14 cellular contexts compared by ENCODE assay signal in genomic region chr9:124477211-124478013, GRCh38. TPM values are rescaled to one million over a fixed set of nuclear protein-coding genes. Genes with fewer than 3 reads are reported as not detected.
DNase-seq lines count a peak whose midpoint lies in the region; ATAC-seq, FAIRE-seq and TF ChIP-seq lines count a peak whose summit lies in the region.
"Had no signal": no experiment of that assay in that cellular context is flagged by ENCODE, and none has a peak within 500 bp of the region (broad histone marks: within the 10 kb centered on the region; RNA-seq: fewer than 3 reads in every experiment).

No MANE protein-coding gene starts in this region.

- H3K4me2 ChIP-seq in H1 (ENCODE audit: insufficient read depth in 1 of 2, low read depth in 2 of 2, low read length in 2 of 2) (peak overlapping the region; percentile 56 to 90), neuronal stem cell (ENCODE audit: insufficient read depth, low read length, poor library complexity, severe bottlenecking) (peak overlapping the region; percentile 56)

- no peak for FAIRE-seq in H1 (lab: Jason Lieb, UNC)
- FAIRE-seq: pancreas had no signal

- peaks cover 8 to 37% (median 37%) of the 10 kb centered on the region in 4 experiments for H3K27me3 ChIP-seq in H1 (replicated peaks in 1 of 4; ENCODE audit: control insufficient read depth in 3 of 4, extremely low read depth in 1 of 4, insufficient read depth in 3 of 4, low read length in 3 of 4)
- H3K27me3 ChIP-seq in neuronal stem cell (ENCODE audit: control insufficient read depth in 3 of 3, insufficient read depth in 3 of 3, low read depth in 1 of 3, low read length in 3 of 3), result peaks cover 0 to 73% (median 12%) of the 10 kb centered on the region in 3 experiments

- no peaks in the 10 kb centered on the region for H3K79me2 ChIP-seq in H1 (ENCODE audit: control insufficient read depth in 1 of 2, insufficient read depth in 2 of 2, low read length in 2 of 2)

- H3K14ac ChIP-seq in H1 (ENCODE audit: insufficient read length) (no peak overlapping the region), neuronal stem cell (ENCODE audit: low read length) (no peak overlapping the region)

- TF ChIP-seq POLR2A in H1 (IDR thresholded peaks at IDR 0.05; ENCODE audit: control extremely low read depth in 1 of 2, low read depth in 2 of 2, low read length in 2 of 2), result no peak

- H2AK5ac ChIP-seq in H1 (ENCODE audit: low read depth, low read length) (no peak overlapping the region), neuronal stem cell (ENCODE audit: low read depth, low read length) (peak overlapping the region; percentile 100)

- POLR2A ChIA-PET in H1 (lab: Charles Lee; ENCODE audit: partially characterized antibody), result interaction anchor here (1.0 to 1.5 kb wide), 3 partner anchors 9 to 25 kb away, joined by 3 to 6 read pairs (median 3); no protein-coding TSS in a partner anchor

- H4K91ac ChIP-seq in H1 (replicated peaks; ENCODE audit: insufficient read length, low read length), result peak overlapping the region; percentile 34
- peak overlapping the region; percentile 47 for H4K91ac ChIP-seq in neuronal stem cell (ENCODE audit: low read depth, low read length, poor library complexity)

- H3K4ac ChIP-seq in H1 (replicated peaks; ENCODE audit: insufficient read length, low read depth, low read length), result peak overlapping the region; percentile 32
- peak overlapping the region; percentile 99 for H3K4ac ChIP-seq in neuronal stem cell (ENCODE audit: low read length)

- no peak overlapping the region for H2AFZ ChIP-seq in H1 (ENCODE audit: low read length)
- H2AFZ ChIP-seq in neuronal stem cell (ENCODE audit: low read length), result peak overlapping the region; percentile 86

- H3K4me1 ChIP-seq in H1 (replicated peaks in 1 of 4; ENCODE audit: control insufficient read depth in 3 of 4, insufficient read depth in 4 of 4, low read length in 3 of 4) (peaks cover 4 to 41% (median 29%) of the 10 kb centered on the region in 4 experiments), neuronal stem cell (ENCODE audit: control insufficient read depth in 2 of 2, insufficient read depth in 1 of 2, low read depth in 1 of 2, low read length in 2 of 2) (peaks cover 14 to 36% of the 10 kb centered on the region in 2 donors)
- H3K4me1 ChIP-seq: pancreas had no signal

- 32% methylated on average over 18 of the region's 53 CpGs; no CpG with 5 or more reads in 1 of the 2 experiments for WGBS in H1 (ENCODE audit: extremely low coverage in 1 of 2, insufficient coverage in 1 of 2, insufficient read length in 1 of 2, insufficient replicate concordance in 2 of 2, low coverage in 1 of 2, low lambda C conversion rate in 2 of 2, missing lambda C conversion rate in 1 of 2), 2 experiments
- no CpG with 5 or more reads among the region's 53 CpGs for WGBS in neuronal stem cell (ENCODE audit: extremely low coverage in 2 of 2, insufficient read length in 2 of 2, insufficient replicate concordance in 1 of 2), 2 donors

- no peak overlapping the region for H4K5ac ChIP-seq in H1 (ENCODE audit: insufficient read length, low read depth, low read length)

- H3K36me3 ChIP-seq in H1 (ENCODE audit: control insufficient read depth in 2 of 4, insufficient read depth in 4 of 4, low read length in 3 of 4), result no peaks in the 10 kb centered on the region
- no peaks in the 10 kb centered on the region for H3K36me3 ChIP-seq in neuronal stem cell (replicated peaks in 1 of 2; ENCODE audit: control insufficient read depth in 2 of 2, insufficient read depth in 2 of 2, low read length in 2 of 2)
- H3K36me3 ChIP-seq: pancreas had no signal

- H2BK12ac ChIP-seq in H1 (ENCODE audit: low read depth, low read length) (peak overlapping the region; percentile 55; the same call in 1 of the 2 replicates), neuronal stem cell (ENCODE audit: low read length) (peak overlapping the region; percentile 98)

- no peak overlapping the region for H3K56ac ChIP-seq in H1 (replicated peaks; ENCODE audit: insufficient read length, low read depth, low read length)

- in situ Hi-C loops in GM13977 (cut with MboI; ENCODE audit: low pct_unique_long_range_greater_than_20kb, low sequenced_read_pairs, unreplicated experiment), result no loop called here

- no peaks in the 10 kb centered on the region for H3K79me1 ChIP-seq in H1 (ENCODE audit: low read depth, low read length)
- no peaks in the 10 kb centered on the region for H3K79me1 ChIP-seq in neuronal stem cell (ENCODE audit: low read depth, low read length)

- TF ChIP-seq EP300 in H1 (IDR thresholded peaks at IDR 0.05; ENCODE audit: borderline replicate concordance in 1 of 2, low read depth in 2 of 2, low read length in 2 of 2), result no peak

- peak overlapping the region; percentile 22 to 58 (median 42); a peak in 6 of 8 replicates for H3K4me3 ChIP-seq in H1 (ENCODE audit: extremely low read depth in 1 of 4, insufficient read depth in 2 of 4, low read depth in 3 of 4, low read length in 4 of 4)
- H3K4me3 ChIP-seq in neuronal stem cell (ENCODE audit: low read length in 2 of 2), result peak overlapping the region in 1 of 2 donors; percentile 41

- TF ChIP-seq RAD21 in H1 (IDR thresholded peaks at IDR 0.05 in 1 of 2, conservative IDR thresholded peaks at IDR 0.05 in 1 of 2; ENCODE audit: low read depth in 2 of 2, low read length in 2 of 2), result no peak

- no peaks in the 10 kb centered on the region for H4K20me1 ChIP-seq in H1 (replicated peaks in 1 of 2; ENCODE audit: control insufficient read depth in 1 of 2, insufficient read depth in 2 of 2, low read length in 2 of 2)

- H4K8ac ChIP-seq in H1 (ENCODE audit: extremely low read depth, insufficient read depth, low read length), result no peak overlapping the region; the same call in 1 of the 2 replicates
- no peak overlapping the region for H4K8ac ChIP-seq in neuronal stem cell (ENCODE audit: low read depth, low read length)

- peak overlapping the region; percentile 48 for H3K18ac ChIP-seq in H1 (ENCODE audit: extremely low read depth, low read length)
- H3K18ac ChIP-seq in neuronal stem cell (ENCODE audit: low read length), result peak overlapping the region; percentile 99

- H3K9ac ChIP-seq in H1 (replicated peaks in 1 of 4; ENCODE audit: extremely low read depth in 1 of 4, low read depth in 3 of 4, low read length in 3 of 4), result 0 out of 7 replicates have a peak overlapping the region, but pooled peaks of 1 of the 4 experiments have one; percentile 2
- H3K9ac ChIP-seq in neuronal stem cell (ENCODE audit: low read depth, low read length, poor library complexity), result peak overlapping the region; percentile 87

- H3K27ac ChIP-seq in H1 (ENCODE audit: low read depth, low read length), result no peak overlapping the region
- no peak overlapping the region for H3K27ac ChIP-seq in neuronal stem cell (replicated peaks; ENCODE audit: low read length)
- H3K27ac ChIP-seq: pancreas had no signal

- H3K23ac ChIP-seq in H1 (ENCODE audit: insufficient read length) (no peak overlapping the region), neuronal stem cell (ENCODE audit: low read depth, low read length, poor library complexity) (peak overlapping the region; percentile 2)

- H3K9me3 ChIP-seq in H1 (ENCODE audit: insufficient read depth in 2 of 2, low read depth in 1 of 2, low read length in 1 of 2) (no peaks in the 10 kb centered on the region), neuronal stem cell (replicated peaks in 1 of 2; ENCODE audit: control insufficient read depth in 2 of 2, insufficient read depth in 1 of 2, low read depth in 1 of 2, low read length in 2 of 2) (no peaks in the 10 kb centered on the region)
- H3K9me3 ChIP-seq: pancreas had no signal

- TF ChIP-seq CTCF in H1 (IDR thresholded peaks at IDR 0.05; ENCODE audit: control extremely low read depth in 1 of 3, insufficient read depth in 1 of 3, low read depth in 1 of 3, low read length in 3 of 3), result no peak
- TF ChIP-seq CTCF in GM13977 (IDR thresholded peaks at IDR 0.05; ENCODE audit: extremely low read depth, insufficient read depth, missing control alignments), result no peak

- DNase-seq in NCI-H146 (lab: John Stamatoyannopoulos, UW) (peak; percentile 44), NCI-H146 treated with DMSO at 0.1 percent for 48 hours (lab: John Stamatoyannopoulos, UW; ENCODE audit: unreplicated experiment) (no peak), NCI-H1930 (lab: John Stamatoyannopoulos, UW) (peak; percentile 46 to 54), H1 (ENCODE audit: low read depth in 1 of 2, low spot score in 2 of 2) (no peak), neuronal stem cell (ENCODE audit: low spot score) (peak; percentile 51), GM13977 (ENCODE audit: low spot score) (no peak)
- DNase-seq: activated CD8-positive, alpha-beta memory T cell treated with anti-CD3 and anti-CD28 coated beads, Interleukin-2, amount 50 U/mL, for 48 hours; hippocampal formation; SIG-M5 had no signal

- no peak overlapping the region for H2BK20ac ChIP-seq in H1 (ENCODE audit: low read length)

- CTCF ChIA-PET in H1 (lab: Charles Lee; ENCODE audit: partially characterized antibody), result interaction anchor here (0.8 to 7.0 kb wide), 7 partner anchors 23 to 140 kb away, joined by 3 to 43 read pairs (median 3); no protein-coding TSS in a partner anchor

- H2BK120ac ChIP-seq in H1 (replicated peaks; ENCODE audit: low read depth, low read length) (no peak overlapping the region), neuronal stem cell (ENCODE audit: low read depth, low read length) (peak overlapping the region; percentile 100)

- H2BK5ac ChIP-seq in H1 (ENCODE audit: low read depth, low read length) (peak overlapping the region; percentile 71; the same call in 1 of the 2 replicates), neuronal stem cell (ENCODE audit: low read length) (peak overlapping the region; percentile 95)

- H2BK15ac ChIP-seq in H1 (ENCODE audit: low read length), result 0 out of 2 replicates have a peak overlapping the region, but pooled peaks have one; percentile 18
- H2BK15ac ChIP-seq in neuronal stem cell (ENCODE audit: low read length), result peak overlapping the region; percentile 99

- ATAC-seq in HG03045 (IDR thresholded peaks at IDR 0.05; ENCODE audit: unreplicated experiment) (no peak), HG02840 (IDR thresholded peaks at IDR 0.05; ENCODE audit: low FRiP score, unreplicated experiment) (no peak)
- ATAC-seq: pancreas had no signal

- H3K23me2 ChIP-seq in H1 (ENCODE audit: low read depth, low read length), result peaks cover 9% of the 10 kb centered on the region; the same call in 1 of the 2 replicates

RNA-seq across cellular contexts. Expression of gene ADGRD2, which starts 27.2 kb away (rescaled TPM):
- 1.1 and 1.4 TPM in 2 replicates for total RNA-seq in H1 (2021; fragmentation: NEBNext Ultra II Directional; extraction: Animal tissue kit (Norgen Biotek cat#: 25700))
- 0.41 and 1.2 TPM in 2 replicates for polyA plus RNA-seq in H1 (2011; rRNA removed)
- 0.97 TPM for polyA plus RNA-seq in H1 (2011; cell fraction: cytosol; rRNA removed)
- polyA plus RNA-seq in H1 (2011; cell fraction: nucleus; rRNA removed), result 6.4 TPM
- 0.18 to 1.4 TPM (median 0.68 TPM) in 4 replicates for polyA plus RNA-seq in H1 (2012, experiment 1 of 2)
- polyA plus RNA-seq in H1 (2012, experiment 2 of 2), result 0.13 TPM
- 0.36 TPM for polyA plus RNA-seq in H1 (2013, experiment 1 of 2)
- polyA plus RNA-seq in H1 (2013, experiment 2 of 2), result 0.42 TPM
- polyA minus RNA-seq in H1 (2011; rRNA and poly(A)+ RNA removed), result 0.32 and 2.0 TPM in 2 replicates
- 2.3 TPM for polyA minus RNA-seq in H1 (2011; cell fraction: cytosol; rRNA and poly(A)+ RNA removed)
- 4.8 TPM for polyA minus RNA-seq in H1 (2011; cell fraction: nucleus; rRNA and poly(A)+ RNA removed)
- polyA plus RNA-seq in neuronal stem cell (2013, experiment 1 of 2), result 0.54 TPM
- 0.58 TPM for polyA plus RNA-seq in neuronal stem cell (2013, experiment 2 of 2)
- total RNA-seq: H4, HT1080, pancreas had no signal

RNA-seq across cellular contexts. Expression of gene NR5A1, which starts 29.8 kb away (rescaled TPM):
- total RNA-seq in H1 (2021; fragmentation: NEBNext Ultra II Directional; extraction: Animal tissue kit (Norgen Biotek cat#: 25700)), result 0.42 and 0.58 TPM in 2 replicates
- polyA plus RNA-seq in H1 (2011; rRNA removed), result 0.29 and 0.74 TPM in 2 replicates
- 0.34 TPM for polyA plus RNA-seq in H1 (2011; cell fraction: cytosol; rRNA removed)
- 0.37 TPM for polyA plus RNA-seq in H1 (2011; cell fraction: nucleus; rRNA removed)
- 0.27 to 0.74 TPM (median 0.45 TPM) in 3 of 4 replicates, not detected in the other for polyA plus RNA-seq in H1 (2012, experiment 1 of 2)
- 0.16 TPM for polyA plus RNA-seq in H1 (2012, experiment 2 of 2)
- 0.22 TPM for polyA plus RNA-seq in H1 (2013, experiment 1 of 2)
- 0.17 TPM for polyA plus RNA-seq in H1 (2013, experiment 2 of 2)
- 0.47 and 0.90 TPM in 2 replicates for polyA minus RNA-seq in H1 (2011; rRNA and poly(A)+ RNA removed)
- polyA minus RNA-seq in H1 (2011; cell fraction: cytosol; rRNA and poly(A)+ RNA removed), result not detected
- polyA minus RNA-seq in H1 (2011; cell fraction: nucleus; rRNA and poly(A)+ RNA removed), result 0.30 TPM
- 0.33 TPM for polyA plus RNA-seq in neuronal stem cell (2013, experiment 1 of 2)
- polyA plus RNA-seq in neuronal stem cell (2013, experiment 2 of 2), result 0.30 TPM
- total RNA-seq: H4, HT1080 had no signal

Comparison
In these comparisons a context has a peak if more than half of its experiments do, and no peak if none do; other contexts are left out.
1. DNase-seq: peak in NCI-H146 (single experiment), NCI-H1930 (2 of 2) and neuronal stem cell (single experiment); none in NCI-H146 treated with DMSO at 0.1 percent for 48 hours (single experiment), H1 (0 of 2) and GM13977 (single experiment).